1 cellular context compared by ENCODE assay signal in the genomic region with DNA sequence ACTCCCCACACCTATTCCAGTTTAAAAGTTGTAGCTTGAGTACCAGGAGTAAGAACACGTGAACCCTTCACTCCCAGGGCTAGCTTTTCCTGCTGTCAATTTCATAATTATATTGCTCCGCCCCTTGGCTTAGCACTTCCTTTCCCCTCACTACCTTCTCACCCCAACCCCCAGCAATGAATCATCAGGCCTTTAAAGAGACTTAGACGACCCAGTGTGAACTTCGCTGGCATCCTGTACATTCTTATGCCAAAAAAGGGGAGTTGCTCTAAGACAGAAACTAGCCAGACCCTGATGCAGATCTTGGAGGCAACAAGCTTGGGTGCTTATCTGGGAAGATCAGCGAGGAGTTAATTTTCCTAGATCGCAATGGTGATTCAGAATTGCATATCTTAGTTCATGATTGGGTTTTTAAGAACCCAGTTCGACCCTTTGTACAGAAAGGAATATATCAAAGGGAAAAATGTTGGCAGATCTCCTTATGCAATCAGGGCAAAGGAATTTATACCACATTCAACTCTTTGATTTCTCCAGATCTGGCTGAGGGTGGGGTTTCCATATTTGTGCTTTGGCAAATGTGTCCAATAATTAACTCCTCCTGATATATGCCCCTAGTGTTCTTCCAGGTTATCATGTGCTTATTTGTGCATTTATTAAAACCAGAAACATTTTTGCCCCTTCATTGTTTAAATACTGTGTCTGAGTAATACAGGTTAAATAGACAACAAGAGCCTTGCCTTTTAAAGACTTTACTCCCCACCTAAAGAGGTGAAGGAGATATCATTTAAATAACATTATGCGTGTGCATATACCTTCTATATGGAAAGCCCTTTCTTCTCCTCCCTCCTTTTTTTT.
TF ChIP-seq lines count a peak whose summit lies in the region.

No MANE protein-coding gene starts in this region.

TF ChIP-seq in K562, 482 proteins besides CTCF, POLR2A, EP300 and RAD21 (continued from another document):
- TF ChIP-seq, protein P1, sequence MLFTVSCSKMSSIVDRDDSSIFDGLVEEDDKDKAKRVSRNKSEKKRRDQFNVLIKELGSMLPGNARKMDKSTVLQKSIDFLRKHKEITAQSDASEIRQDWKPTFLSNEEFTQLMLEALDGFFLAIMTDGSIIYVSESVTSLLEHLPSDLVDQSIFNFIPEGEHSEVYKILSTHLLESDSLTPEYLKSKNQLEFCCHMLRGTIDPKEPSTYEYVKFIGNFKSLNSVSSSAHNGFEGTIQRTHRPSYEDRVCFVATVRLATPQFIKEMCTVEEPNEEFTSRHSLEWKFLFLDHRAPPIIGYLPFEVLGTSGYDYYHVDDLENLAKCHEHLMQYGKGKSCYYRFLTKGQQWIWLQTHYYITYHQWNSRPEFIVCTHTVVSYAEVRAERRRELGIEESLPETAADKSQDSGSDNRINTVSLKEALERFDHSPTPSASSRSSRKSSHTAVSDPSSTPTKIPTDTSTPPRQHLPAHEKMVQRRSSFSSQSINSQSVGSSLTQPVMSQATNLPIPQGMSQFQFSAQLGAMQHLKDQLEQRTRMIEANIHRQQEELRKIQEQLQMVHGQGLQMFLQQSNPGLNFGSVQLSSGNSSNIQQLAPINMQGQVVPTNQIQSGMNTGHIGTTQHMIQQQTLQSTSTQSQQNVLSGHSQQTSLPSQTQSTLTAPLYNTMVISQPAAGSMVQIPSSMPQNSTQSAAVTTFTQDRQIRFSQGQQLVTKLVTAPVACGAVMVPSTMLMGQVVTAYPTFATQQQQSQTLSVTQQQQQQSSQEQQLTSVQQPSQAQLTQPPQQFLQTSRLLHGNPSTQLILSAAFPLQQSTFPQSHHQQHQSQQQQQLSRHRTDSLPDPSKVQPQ (CRISPR knock-in tag; IDR thresholded peaks at IDR 0.05; ENCODE audit: borderline replicate concordance), result no peak
- TF ChIP-seq ELF2 (CRISPR knock-in tag; IDR thresholded peaks at IDR 0.05), result 0 out of 2 replicates have a peak, but pooled peaks have one; percentile 45
- no peak for TF ChIP-seq PHTF2 (CRISPR knock-in tag; IDR thresholded peaks at IDR 0.05)
- TF ChIP-seq PTRF (tag; IDR thresholded peaks at IDR 0.05), result no peak
- no peak for TF ChIP-seq RB1 (IDR thresholded peaks at IDR 0.05; ENCODE audit: low read depth)
- TF ChIP-seq, protein P2, sequence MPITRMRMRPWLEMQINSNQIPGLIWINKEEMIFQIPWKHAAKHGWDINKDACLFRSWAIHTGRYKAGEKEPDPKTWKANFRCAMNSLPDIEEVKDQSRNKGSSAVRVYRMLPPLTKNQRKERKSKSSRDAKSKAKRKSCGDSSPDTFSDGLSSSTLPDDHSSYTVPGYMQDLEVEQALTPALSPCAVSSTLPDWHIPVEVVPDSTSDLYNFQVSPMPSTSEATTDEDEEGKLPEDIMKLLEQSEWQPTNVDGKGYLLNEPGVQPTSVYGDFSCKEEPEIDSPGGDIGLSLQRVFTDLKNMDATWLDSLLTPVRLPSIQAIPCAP (CRISPR knock-in tag; IDR thresholded peaks at IDR 0.05; ENCODE audit: borderline replicate concordance), result no peak
- no peak for TF ChIP-seq ZNF766 (CRISPR knock-in tag; conservative IDR thresholded peaks at IDR 0.05)
- TF ChIP-seq, protein P3, sequence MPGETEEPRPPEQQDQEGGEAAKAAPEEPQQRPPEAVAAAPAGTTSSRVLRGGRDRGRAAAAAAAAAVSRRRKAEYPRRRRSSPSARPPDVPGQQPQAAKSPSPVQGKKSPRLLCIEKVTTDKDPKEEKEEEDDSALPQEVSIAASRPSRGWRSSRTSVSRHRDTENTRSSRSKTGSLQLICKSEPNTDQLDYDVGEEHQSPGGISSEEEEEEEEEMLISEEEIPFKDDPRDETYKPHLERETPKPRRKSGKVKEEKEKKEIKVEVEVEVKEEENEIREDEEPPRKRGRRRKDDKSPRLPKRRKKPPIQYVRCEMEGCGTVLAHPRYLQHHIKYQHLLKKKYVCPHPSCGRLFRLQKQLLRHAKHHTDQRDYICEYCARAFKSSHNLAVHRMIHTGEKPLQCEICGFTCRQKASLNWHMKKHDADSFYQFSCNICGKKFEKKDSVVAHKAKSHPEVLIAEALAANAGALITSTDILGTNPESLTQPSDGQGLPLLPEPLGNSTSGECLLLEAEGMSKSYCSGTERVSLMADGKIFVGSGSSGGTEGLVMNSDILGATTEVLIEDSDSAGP (CRISPR knock-in tag; IDR thresholded peaks at IDR 0.05), result no peak
- TF ChIP-seq, protein P4, sequence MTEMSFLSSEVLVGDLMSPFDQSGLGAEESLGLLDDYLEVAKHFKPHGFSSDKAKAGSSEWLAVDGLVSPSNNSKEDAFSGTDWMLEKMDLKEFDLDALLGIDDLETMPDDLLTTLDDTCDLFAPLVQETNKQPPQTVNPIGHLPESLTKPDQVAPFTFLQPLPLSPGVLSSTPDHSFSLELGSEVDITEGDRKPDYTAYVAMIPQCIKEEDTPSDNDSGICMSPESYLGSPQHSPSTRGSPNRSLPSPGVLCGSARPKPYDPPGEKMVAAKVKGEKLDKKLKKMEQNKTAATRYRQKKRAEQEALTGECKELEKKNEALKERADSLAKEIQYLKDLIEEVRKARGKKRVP (CRISPR knock-in tag; IDR thresholded peaks at IDR 0.05), result no peak
- no peak for TF ChIP-seq RFX5 (IDR thresholded peaks at IDR 0.05; ENCODE audit: low read depth, low read length)
- no peak for TF ChIP-seq SMC3 (conservative IDR thresholded peaks at IDR 0.05; ENCODE audit: insufficient read depth, low read depth, low read length)
- TF ChIP-seq ZNF347 (CRISPR knock-in tag; IDR thresholded peaks at IDR 0.05; ENCODE audit: low read depth), result no peak
- no peak for TF ChIP-seq KLF6 (CRISPR knock-in tag; IDR thresholded peaks at IDR 0.05; ENCODE audit: borderline replicate concordance)
- TF ChIP-seq ETV1 (tag; conservative IDR thresholded peaks at IDR 0.05; ENCODE audit: low read depth), result 0 out of 2 replicates have a peak, but pooled peaks have one; percentile 14
- TF ChIP-seq, protein P5, sequence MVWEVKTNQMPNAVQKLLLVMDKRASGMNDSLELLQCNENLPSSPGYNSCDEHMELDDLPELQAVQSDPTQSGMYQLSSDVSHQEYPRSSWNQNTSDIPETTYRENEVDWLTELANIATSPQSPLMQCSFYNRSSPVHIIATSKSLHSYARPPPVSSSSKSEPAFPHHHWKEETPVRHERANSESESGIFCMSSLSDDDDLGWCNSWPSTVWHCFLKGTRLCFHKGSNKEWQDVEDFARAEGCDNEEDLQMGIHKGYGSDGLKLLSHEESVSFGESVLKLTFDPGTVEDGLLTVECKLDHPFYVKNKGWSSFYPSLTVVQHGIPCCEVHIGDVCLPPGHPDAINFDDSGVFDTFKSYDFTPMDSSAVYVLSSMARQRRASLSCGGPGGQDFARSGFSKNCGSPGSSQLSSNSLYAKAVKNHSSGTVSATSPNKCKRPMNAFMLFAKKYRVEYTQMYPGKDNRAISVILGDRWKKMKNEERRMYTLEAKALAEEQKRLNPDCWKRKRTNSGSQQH (CRISPR knock-in tag; IDR thresholded peaks at IDR 0.05), result no peak
- TF ChIP-seq TAL1 (IDR thresholded peaks at IDR 0.05), result no peak
- no peak for TF ChIP-seq BHLHE40 (IDR thresholded peaks at IDR 0.05; ENCODE audit: low read length)
- TF ChIP-seq, protein P6, sequence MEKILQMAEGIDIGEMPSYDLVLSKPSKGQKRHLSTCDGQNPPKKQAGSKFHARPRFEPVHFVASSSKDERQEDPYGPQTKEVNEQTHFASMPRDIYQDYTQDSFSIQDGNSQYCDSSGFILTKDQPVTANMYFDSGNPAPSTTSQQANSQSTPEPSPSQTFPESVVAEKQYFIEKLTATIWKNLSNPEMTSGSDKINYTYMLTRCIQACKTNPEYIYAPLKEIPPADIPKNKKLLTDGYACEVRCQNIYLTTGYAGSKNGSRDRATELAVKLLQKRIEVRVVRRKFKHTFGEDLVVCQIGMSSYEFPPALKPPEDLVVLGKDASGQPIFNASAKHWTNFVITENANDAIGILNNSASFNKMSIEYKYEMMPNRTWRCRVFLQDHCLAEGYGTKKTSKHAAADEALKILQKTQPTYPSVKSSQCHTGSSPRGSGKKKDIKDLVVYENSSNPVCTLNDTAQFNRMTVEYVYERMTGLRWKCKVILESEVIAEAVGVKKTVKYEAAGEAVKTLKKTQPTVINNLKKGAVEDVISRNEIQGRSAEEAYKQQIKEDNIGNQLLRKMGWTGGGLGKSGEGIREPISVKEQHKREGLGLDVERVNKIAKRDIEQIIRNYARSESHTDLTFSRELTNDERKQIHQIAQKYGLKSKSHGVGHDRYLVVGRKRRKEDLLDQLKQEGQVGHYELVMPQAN (IDR thresholded peaks at IDR 0.05; ENCODE audit: borderline replicate concordance), result no peak
- no peak for TF ChIP-seq ETV5 (CRISPR knock-in tag; IDR thresholded peaks at IDR 0.05; ENCODE audit: low read depth)
- 0 out of 2 replicates have a peak, but pooled peaks have one; percentile 16 for TF ChIP-seq ATF7 (IDR thresholded peaks at IDR 0.05)
- TF ChIP-seq KDM4B (IDR thresholded peaks at IDR 0.05; ENCODE audit: borderline replicate concordance in 2 of 2, low read depth in 1 of 2), result no peak
- no peak for TF ChIP-seq GABPB1 (CRISPR knock-in tag; IDR thresholded peaks at IDR 0.05)
- TF ChIP-seq, protein P7, sequence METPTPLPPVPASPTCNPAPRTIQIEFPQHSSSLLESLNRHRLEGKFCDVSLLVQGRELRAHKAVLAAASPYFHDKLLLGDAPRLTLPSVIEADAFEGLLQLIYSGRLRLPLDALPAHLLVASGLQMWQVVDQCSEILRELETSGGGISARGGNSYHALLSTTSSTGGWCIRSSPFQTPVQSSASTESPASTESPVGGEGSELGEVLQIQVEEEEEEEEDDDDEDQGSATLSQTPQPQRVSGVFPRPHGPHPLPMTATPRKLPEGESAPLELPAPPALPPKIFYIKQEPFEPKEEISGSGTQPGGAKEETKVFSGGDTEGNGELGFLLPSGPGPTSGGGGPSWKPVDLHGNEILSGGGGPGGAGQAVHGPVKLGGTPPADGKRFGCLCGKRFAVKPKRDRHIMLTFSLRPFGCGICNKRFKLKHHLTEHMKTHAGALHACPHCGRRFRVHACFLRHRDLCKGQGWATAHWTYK (CRISPR knock-in tag; IDR thresholded peaks at IDR 0.05), result no peak
- no peak for TF ChIP-seq NUFIP1 (IDR thresholded peaks at IDR 0.05; ENCODE audit: partially characterized antibody)
- TF ChIP-seq GABPA (tag; conservative IDR thresholded peaks at IDR 0.05; ENCODE audit: low read depth), result peak; percentile 48
- TF ChIP-seq, protein P8, sequence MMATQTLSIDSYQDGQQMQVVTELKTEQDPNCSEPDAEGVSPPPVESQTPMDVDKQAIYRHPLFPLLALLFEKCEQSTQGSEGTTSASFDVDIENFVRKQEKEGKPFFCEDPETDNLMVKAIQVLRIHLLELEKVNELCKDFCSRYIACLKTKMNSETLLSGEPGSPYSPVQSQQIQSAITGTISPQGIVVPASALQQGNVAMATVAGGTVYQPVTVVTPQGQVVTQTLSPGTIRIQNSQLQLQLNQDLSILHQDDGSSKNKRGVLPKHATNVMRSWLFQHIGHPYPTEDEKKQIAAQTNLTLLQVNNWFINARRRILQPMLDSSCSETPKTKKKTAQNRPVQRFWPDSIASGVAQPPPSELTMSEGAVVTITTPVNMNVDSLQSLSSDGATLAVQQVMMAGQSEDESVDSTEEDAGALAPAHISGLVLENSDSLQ (IDR thresholded peaks at IDR 0.05), result peak; percentile 74
- TF ChIP-seq, protein P9, sequence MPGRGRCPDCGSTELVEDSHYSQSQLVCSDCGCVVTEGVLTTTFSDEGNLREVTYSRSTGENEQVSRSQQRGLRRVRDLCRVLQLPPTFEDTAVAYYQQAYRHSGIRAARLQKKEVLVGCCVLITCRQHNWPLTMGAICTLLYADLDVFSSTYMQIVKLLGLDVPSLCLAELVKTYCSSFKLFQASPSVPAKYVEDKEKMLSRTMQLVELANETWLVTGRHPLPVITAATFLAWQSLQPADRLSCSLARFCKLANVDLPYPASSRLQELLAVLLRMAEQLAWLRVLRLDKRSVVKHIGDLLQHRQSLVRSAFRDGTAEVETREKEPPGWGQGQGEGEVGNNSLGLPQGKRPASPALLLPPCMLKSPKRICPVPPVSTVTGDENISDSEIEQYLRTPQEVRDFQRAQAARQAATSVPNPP (IDR thresholded peaks at IDR 0.05; ENCODE audit: borderline replicate concordance, insufficient read depth, insufficient read length), result no peak
